In the genomic region with DNA sequence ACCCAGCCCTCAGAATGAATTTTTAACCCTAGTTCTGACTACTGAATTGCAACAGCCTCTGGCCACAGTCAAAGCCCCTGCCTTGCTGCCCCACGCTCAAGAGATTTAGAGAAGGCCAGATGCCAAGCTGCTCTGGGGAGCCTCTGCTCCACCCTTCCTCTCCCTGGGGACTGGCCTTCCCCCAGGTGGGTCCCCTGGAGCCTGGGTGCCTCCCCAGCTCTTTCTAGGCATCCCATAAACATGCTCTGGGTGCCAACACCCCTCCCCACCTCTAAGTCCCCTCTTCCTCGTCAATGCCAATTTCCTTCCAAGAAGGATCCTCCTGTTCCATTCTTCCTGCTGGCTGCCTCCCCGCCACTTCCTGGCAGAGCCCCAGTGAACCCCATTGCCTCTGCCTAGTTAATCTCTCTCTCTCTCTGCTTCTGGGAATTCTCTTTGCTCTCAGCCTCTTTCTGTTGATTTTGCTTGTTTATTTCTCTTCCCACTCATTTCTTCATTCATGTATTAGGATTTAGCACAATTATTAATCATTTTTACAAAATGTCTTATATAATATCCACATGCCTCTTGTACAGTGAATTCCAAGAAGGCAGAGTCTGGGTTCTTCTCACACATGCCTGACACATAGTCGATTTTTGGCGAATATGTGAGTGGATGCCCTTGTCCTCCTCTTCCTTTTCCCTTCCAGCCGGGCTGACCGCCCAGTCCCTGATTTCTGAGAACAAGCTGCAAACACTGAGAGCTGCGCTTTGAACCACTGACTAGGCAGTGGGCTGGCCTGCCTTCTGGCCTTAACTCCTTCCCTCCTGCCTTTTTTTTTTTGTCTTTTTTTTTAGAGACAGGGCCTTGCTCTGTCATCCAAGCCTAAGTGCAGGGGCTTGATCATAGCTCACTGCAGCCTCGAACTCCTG, we compare ENCODE assay signal across 1 cellular context.
TF ChIP-seq lines count a peak whose summit lies in the region.

No MANE protein-coding gene starts in this region.

TF ChIP-seq in HEK293, 187 proteins besides CTCF, POLR2A, EP300 and RAD21 (continued from another document):
- TF ChIP-seq, protein P1, sequence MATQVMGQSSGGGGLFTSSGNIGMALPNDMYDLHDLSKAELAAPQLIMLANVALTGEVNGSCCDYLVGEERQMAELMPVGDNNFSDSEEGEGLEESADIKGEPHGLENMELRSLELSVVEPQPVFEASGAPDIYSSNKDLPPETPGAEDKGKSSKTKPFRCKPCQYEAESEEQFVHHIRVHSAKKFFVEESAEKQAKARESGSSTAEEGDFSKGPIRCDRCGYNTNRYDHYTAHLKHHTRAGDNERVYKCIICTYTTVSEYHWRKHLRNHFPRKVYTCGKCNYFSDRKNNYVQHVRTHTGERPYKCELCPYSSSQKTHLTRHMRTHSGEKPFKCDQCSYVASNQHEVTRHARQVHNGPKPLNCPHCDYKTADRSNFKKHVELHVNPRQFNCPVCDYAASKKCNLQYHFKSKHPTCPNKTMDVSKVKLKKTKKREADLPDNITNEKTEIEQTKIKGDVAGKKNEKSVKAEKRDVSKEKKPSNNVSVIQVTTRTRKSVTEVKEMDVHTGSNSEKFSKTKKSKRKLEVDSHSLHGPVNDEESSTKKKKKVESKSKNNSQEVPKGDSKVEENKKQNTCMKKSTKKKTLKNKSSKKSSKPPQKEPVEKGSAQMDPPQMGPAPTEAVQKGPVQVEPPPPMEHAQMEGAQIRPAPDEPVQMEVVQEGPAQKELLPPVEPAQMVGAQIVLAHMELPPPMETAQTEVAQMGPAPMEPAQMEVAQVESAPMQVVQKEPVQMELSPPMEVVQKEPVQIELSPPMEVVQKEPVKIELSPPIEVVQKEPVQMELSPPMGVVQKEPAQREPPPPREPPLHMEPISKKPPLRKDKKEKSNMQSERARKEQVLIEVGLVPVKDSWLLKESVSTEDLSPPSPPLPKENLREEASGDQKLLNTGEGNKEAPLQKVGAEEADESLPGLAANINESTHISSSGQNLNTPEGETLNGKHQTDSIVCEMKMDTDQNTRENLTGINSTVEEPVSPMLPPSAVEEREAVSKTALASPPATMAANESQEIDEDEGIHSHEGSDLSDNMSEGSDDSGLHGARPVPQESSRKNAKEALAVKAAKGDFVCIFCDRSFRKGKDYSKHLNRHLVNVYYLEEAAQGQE (tag by site-specific recombination; IDR thresholded peaks at IDR 0.05), result no peak
- no peak for TF ChIP-seq ZNF354C (tag by site-specific recombination; IDR thresholded peaks at IDR 0.05; ENCODE audit: borderline replicate concordance, low read depth)
- TF ChIP-seq, protein P2, sequence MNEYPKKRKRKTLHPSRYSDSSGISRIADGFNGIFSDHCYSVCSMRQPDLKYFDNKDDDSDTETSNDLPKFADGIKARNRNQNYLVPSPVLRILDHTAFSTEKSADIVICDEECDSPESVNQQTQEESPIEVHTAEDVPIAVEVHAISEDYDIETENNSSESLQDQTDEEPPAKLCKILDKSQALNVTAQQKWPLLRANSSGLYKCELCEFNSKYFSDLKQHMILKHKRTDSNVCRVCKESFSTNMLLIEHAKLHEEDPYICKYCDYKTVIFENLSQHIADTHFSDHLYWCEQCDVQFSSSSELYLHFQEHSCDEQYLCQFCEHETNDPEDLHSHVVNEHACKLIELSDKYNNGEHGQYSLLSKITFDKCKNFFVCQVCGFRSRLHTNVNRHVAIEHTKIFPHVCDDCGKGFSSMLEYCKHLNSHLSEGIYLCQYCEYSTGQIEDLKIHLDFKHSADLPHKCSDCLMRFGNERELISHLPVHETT (tag by site-specific recombination; IDR thresholded peaks at IDR 0.05), result no peak
- TF ChIP-seq TRIM28 (IDR thresholded peaks at IDR 0.05; ENCODE audit: borderline replicate concordance, low read length), result no peak
- TF ChIP-seq, protein P3, sequence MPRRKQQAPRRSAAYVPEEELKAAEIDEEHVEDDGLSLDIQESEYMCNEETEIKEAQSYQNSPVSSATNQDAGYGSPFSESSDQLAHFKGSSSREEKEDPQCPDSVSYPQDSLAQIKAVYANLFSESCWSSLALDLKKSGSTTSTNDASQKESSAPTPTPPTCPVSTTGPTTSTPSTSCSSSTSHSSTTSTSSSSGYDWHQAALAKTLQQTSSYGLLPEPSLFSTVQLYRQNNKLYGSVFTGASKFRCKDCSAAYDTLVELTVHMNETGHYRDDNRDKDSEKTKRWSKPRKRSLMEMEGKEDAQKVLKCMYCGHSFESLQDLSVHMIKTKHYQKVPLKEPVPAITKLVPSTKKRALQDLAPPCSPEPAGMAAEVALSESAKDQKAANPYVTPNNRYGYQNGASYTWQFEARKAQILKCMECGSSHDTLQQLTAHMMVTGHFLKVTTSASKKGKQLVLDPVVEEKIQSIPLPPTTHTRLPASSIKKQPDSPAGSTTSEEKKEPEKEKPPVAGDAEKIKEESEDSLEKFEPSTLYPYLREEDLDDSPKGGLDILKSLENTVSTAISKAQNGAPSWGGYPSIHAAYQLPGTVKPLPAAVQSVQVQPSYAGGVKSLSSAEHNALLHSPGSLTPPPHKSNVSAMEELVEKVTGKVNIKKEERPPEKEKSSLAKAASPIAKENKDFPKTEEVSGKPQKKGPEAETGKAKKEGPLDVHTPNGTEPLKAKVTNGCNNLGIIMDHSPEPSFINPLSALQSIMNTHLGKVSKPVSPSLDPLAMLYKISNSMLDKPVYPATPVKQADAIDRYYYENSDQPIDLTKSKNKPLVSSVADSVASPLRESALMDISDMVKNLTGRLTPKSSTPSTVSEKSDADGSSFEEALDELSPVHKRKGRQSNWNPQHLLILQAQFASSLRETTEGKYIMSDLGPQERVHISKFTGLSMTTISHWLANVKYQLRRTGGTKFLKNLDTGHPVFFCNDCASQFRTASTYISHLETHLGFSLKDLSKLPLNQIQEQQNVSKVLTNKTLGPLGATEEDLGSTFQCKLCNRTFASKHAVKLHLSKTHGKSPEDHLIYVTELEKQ (tag by site-specific recombination; IDR thresholded peaks at IDR 0.05; ENCODE audit: borderline replicate concordance), result no peak
- TF ChIP-seq REPIN1 (tag by site-specific recombination; IDR thresholded peaks at IDR 0.05; ENCODE audit: low read depth), result no peak
- TF ChIP-seq ZNF239 (tag by site-specific recombination; IDR thresholded peaks at IDR 0.05), result no peak
- TF ChIP-seq MEIS1 (CRISPR knock-in tag; IDR thresholded peaks at IDR 0.05; ENCODE audit: borderline replicate concordance), result no peak
- no peak for TF ChIP-seq ZNF350 (tag by site-specific recombination; IDR thresholded peaks at IDR 0.05)
